8 cellular contexts compared by ENCODE assay signal in genomic region chr5:159412284-159413046, GRCh38.
DNase-seq lines count a peak whose midpoint lies in the region; ATAC-seq and TF ChIP-seq lines count a peak whose summit lies in the region.

No MANE protein-coding gene starts in this region.

- H3K27ac ChIP-seq in MM.1S (ENCODE audit: low read length), result no peak overlapping the region

- H3K36me3 Mint-ChIP-seq in activated naive CD4-positive, alpha-beta T cell treated with anti-CD3 and anti-CD28 coated beads, Interleukin-2, amount 10 ng/mL, durations not matched to agents 7 days and 5 days, result peaks cover 43% of the 10 kb centered on the region

- H3K9me3 ChIP-seq in MM.1S (replicated peaks; ENCODE audit: insufficient read depth, low read length), result no peaks in the 10 kb centered on the region

- ATAC-seq in GM18502 (IDR thresholded peaks at IDR 0.05; ENCODE audit: poor library complexity, unreplicated experiment) (peak; percentile 64), HG02840 (IDR thresholded peaks at IDR 0.05; ENCODE audit: low FRiP score, unreplicated experiment) (peak; percentile 47)

- peak overlapping the region; percentile 95 for H3K27ac Mint-ChIP-seq in activated naive CD4-positive, alpha-beta T cell treated with anti-CD3 and anti-CD28 coated beads, Interleukin-2, amount 10 ng/mL, durations not matched to agents 7 days and 5 days

- no peaks in the 10 kb centered on the region for H3F3A ChIP-seq in MM.1S (ENCODE audit: insufficient read depth, low read length)

- H3K4me3 ChIP-seq in MM.1S (ENCODE audit: low read length), result no peak overlapping the region

- TF ChIP-seq CTCF in MM.1S (IDR thresholded peaks at IDR 0.05; ENCODE audit: low read length), result no peak

- H3K36me3 ChIP-seq in MM.1S (replicated peaks; ENCODE audit: insufficient read depth, low read length), result no peaks in the 10 kb centered on the region

- CTCF ChIA-PET in activated naive CD4-positive, alpha-beta T cell treated with anti-CD3 and anti-CD28 coated beads, Interleukin-2, amount 10 ng/mL, durations not matched to agents 7 days and 5 days (lab: Charles Lee), result interaction anchor here (1.4 to 2.7 kb wide), 5 partner anchors 19 to 95 kb away, joined by 3 to 9 read pairs (median 6); no protein-coding TSS in a partner anchor

- H3K4me2 ChIP-seq in MM.1S (ENCODE audit: low read depth, low read length), result no peak overlapping the region

- H3K4me1 Mint-ChIP-seq in activated naive CD4-positive, alpha-beta T cell treated with anti-CD3 and anti-CD28 coated beads, Interleukin-2, amount 10 ng/mL, durations not matched to agents 7 days and 5 days, result peaks cover 65% of the 10 kb centered on the region

- no peaks in the 10 kb centered on the region for H3K9me2 ChIP-seq in MM.1S (replicated peaks; ENCODE audit: insufficient read depth, low read length)

- H3K9ac ChIP-seq in MM.1S (ENCODE audit: low read length), result no peak overlapping the region

- peaks cover 23% of the 10 kb centered on the region for H3K27me3 Mint-ChIP-seq in activated naive CD4-positive, alpha-beta T cell treated with anti-CD3 and anti-CD28 coated beads, Interleukin-2, amount 10 ng/mL, durations not matched to agents 7 days and 5 days

- DNase-seq in SIG-M5 (lab: John Stamatoyannopoulos, UW) (peak; percentile 16), NCI-H345 treated with DMSO at 0.1 percent for 48 hours (lab: John Stamatoyannopoulos, UW; ENCODE audit: unreplicated experiment) (no peak), NCI-H187 (lab: John Stamatoyannopoulos, UW) (no peak), MM.1S (no peak)
- DNase-seq in activated naive CD4-positive, alpha-beta T cell treated with anti-CD3 and anti-CD28 coated beads, Interleukin-2, amount 10 ng/mL, durations not matched to agents 7 days and 5 days, result peak; percentile 91
- DNase-seq in stimulated activated CD4-positive, alpha-beta T cell treated with anti-CD3 and anti-CD28 coated beads, Interleukin-1b, Interleukin-23, amount 100 ng/mL, for 24 hours (ENCODE audit: low read depth in 4 of 4, low spot score in 1 of 4), result peak; percentile 16 to 40 (median 24)

- peaks cover 6% of the 10 kb centered on the region; the same call in 1 of the 2 replicates for H3K4me1 ChIP-seq in MM.1S (ENCODE audit: low read length)

- H3K9me3 Mint-ChIP-seq in activated naive CD4-positive, alpha-beta T cell treated with anti-CD3 and anti-CD28 coated beads, Interleukin-2, amount 10 ng/mL, durations not matched to agents 7 days and 5 days, result peaks cover 12% of the 10 kb centered on the region

- no peaks in the 10 kb centered on the region for H4K20me1 ChIP-seq in MM.1S (ENCODE audit: insufficient read depth, low read length)

- no peaks in the 10 kb centered on the region for H3K27me3 ChIP-seq in MM.1S (replicated peaks; ENCODE audit: insufficient read depth, low read length)

- no peaks in the 10 kb centered on the region for H3K79me2 ChIP-seq in MM.1S (ENCODE audit: low read length)

- peak overlapping the region; percentile 30 for H3K4me3 Mint-ChIP-seq in activated naive CD4-positive, alpha-beta T cell treated with anti-CD3 and anti-CD28 coated beads, Interleukin-2, amount 10 ng/mL, durations not matched to agents 7 days and 5 days

- H2AFZ ChIP-seq in MM.1S (ENCODE audit: low read length), result no peak overlapping the region

Comparison
In these comparisons a context has a peak if more than half of its experiments do, and no peak if none do; other contexts are left out.
1. DNase-seq: peak in SIG-M5 (single experiment), activated naive CD4-positive, alpha-beta T cell treated with anti-CD3 and anti-CD28 coated beads, Interleukin-2, amount 10 ng/mL, durations not matched to agents 7 days and 5 days (single experiment) and stimulated activated CD4-positive, alpha-beta T cell treated with anti-CD3 and anti-CD28 coated beads, Interleukin-1b, Interleukin-23, amount 100 ng/mL, for 24 hours (4 of 4); none in NCI-H345 treated with DMSO at 0.1 percent for 48 hours (single experiment), NCI-H187 (0 of 2) and MM.1S (single experiment).